1 cellular context compared by ENCODE assay signal in the genomic region with DNA sequence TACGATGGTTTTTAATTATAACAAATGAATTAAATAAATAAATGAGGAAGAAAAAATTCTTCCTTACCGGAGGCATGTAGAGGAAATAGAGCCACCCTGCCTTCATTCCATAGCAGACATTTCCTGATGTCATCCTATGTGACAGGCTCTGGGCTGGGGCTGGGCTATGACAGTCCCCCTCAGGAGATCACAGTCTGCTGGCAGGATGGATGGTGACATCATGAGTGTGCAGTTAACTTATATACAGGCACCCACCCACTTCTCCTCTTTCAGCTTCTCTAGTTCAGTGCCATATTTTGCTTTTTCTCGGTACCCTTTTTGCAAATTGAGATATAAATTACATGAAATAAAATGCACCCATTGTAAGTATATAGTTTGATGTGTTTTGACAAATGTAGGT.
TF ChIP-seq lines count a peak whose summit lies in the region.

No MANE protein-coding gene starts in this region.

TF ChIP-seq in HEK293, 187 proteins besides CTCF, POLR2A, EP300 and RAD21:
- TF ChIP-seq ZNF629 (tag by site-specific recombination; IDR thresholded peaks at IDR 0.05) (peak; percentile 58; the same call in 1 of the 2 replicates), ZNF266 (tag by site-specific recombination; IDR thresholded peaks at IDR 0.05; ENCODE audit: low read depth) (no peak), ZBTB21 (tag by site-specific recombination; IDR thresholded peaks at IDR 0.05) (peak; percentile 53), ZNF394 (tag by site-specific recombination; IDR thresholded peaks at IDR 0.05; ENCODE audit: borderline replicate concordance) (peak; percentile 37; the same call in 1 of the 2 replicates), ZNF664 (tag by site-specific recombination; IDR thresholded peaks at IDR 0.05) (peak; percentile 28; the same call in 1 of the 2 replicates)
